Comparison of ENCODE assay signal across 11 cellular contexts in the genomic region with DNA sequence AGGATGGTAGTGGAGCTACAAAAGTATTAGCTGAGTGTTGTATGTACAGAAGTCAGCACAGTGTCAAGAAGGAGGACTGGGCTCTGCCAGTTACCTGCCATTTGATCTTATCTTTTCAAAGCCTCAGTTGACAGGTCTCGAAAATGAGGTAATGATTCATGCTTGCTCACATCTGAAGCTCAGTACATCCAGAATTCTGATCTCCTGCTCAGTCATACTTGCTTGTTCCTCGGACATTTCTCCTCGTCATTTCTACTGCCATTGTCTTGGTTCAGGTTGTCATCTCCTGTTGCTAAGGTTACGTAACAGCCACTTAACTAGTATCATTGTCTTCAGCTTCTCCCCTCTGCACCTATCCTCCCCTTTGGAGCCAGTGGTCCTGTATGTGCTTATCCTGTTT.
DNase-seq lines count a peak whose midpoint lies in the region; TF ChIP-seq lines count a peak whose summit lies in the region.
"Had no signal": no experiment of that assay in that cellular context is flagged by ENCODE, and none has a peak within 500 bp of the region (broad histone marks: within the 10 kb centered on the region; RNA-seq: fewer than 3 reads in every experiment).

No MANE protein-coding gene starts in this region.

- no peak overlapping the region for H4K5ac ChIP-seq in mesendoderm (ENCODE audit: low read length)

- H3K23ac ChIP-seq in mesendoderm (ENCODE audit: low read length): no peak overlapping the region

- H3K36me3 ChIP-seq in brain microvascular endothelial cell (replicated peaks): no peaks in the 10 kb centered on the region
- H3K36me3 ChIP-seq in mesendoderm (ENCODE audit: control insufficient read depth, insufficient read depth, low read length): no peaks in the 10 kb centered on the region
- no peaks in the 10 kb centered on the region for H3K36me3 ChIP-seq in BE2C

- H2BK15ac ChIP-seq in mesendoderm (replicated peaks; ENCODE audit: low read depth): no peak overlapping the region

- H3K9ac ChIP-seq in mesendoderm (ENCODE audit: low read length): no peak overlapping the region

- H3K27ac ChIP-seq in brain microvascular endothelial cell: peak overlapping the region; percentile 9
- no peak overlapping the region for H3K27ac ChIP-seq in mesendoderm (ENCODE audit: low read depth, low read length)

- H3K4me1 Mint-ChIP-seq in T-helper 2 cell treated with Interferon-gamma antibody and Interleukin-4, amounts not matched to agents 5 μg/mL and 100 μg/mL, for 36 hours (ENCODE audit: low read depth): peaks cover 42% of the 10 kb centered on the region
- peaks cover 27% of the 10 kb centered on the region for H3K4me1 Mint-ChIP-seq in progenitor cell of endocrine pancreas (ENCODE audit: low read depth)

- H3K4me1 ChIP-seq in mesendoderm (ENCODE audit: control insufficient read depth, low read depth, low read length) (peaks cover 14% of the 10 kb centered on the region), BE2C (peaks cover 53% of the 10 kb centered on the region)

- no CpG with 5 or more reads among the region's 4 CpGs for WGBS in mesendoderm (ENCODE audit: extremely low coverage, insufficient coverage, low lambda C conversion rate)

- no peaks in the 10 kb centered on the region for H3K27me3 ChIP-seq in brain microvascular endothelial cell (replicated peaks)
- no peaks in the 10 kb centered on the region for H3K27me3 ChIP-seq in mesendoderm (ENCODE audit: insufficient read depth, low read length, poor library complexity)
- H3K27me3 ChIP-seq in BE2C: no peaks in the 10 kb centered on the region

- H3K4me2 ChIP-seq in mesendoderm (ENCODE audit: low read length): no peak overlapping the region

- no peak overlapping the region for H2BK120ac ChIP-seq in mesendoderm (ENCODE audit: low read depth, low read length)

- H3K4me3 Mint-ChIP-seq in T-helper 2 cell treated with Interferon-gamma antibody and Interleukin-4, amounts not matched to agents 5 μg/mL and 100 μg/mL, for 36 hours: no peak overlapping the region
- H3K4me3 Mint-ChIP-seq in progenitor cell of endocrine pancreas (ENCODE audit: low read depth): no peak overlapping the region
- H3K4me3 Mint-ChIP-seq: activated naive CD4-positive, alpha-beta T cell treated with anti-CD3 and anti-CD28 coated beads for 36 hours; CD8-positive, alpha-beta memory T cell had no signal

- H4K8ac ChIP-seq in mesendoderm (ENCODE audit: low read depth, low read length): no peak overlapping the region

- peaks cover 8% of the 10 kb centered on the region for H3K36me3 Mint-ChIP-seq in T-helper 2 cell treated with Interferon-gamma antibody and Interleukin-4, amounts not matched to agents 5 μg/mL and 100 μg/mL, for 36 hours (ENCODE audit: low read depth)
- no peaks in the 10 kb centered on the region for H3K36me3 Mint-ChIP-seq in progenitor cell of endocrine pancreas (ENCODE audit: insufficient read depth)

- H3K9me3 ChIP-seq in BE2C: no peaks in the 10 kb centered on the region

- H3K9me3 Mint-ChIP-seq in T-helper 2 cell treated with Interferon-gamma antibody and Interleukin-4, amounts not matched to agents 5 μg/mL and 100 μg/mL, for 36 hours: no peaks in the 10 kb centered on the region
- H3K9me3 Mint-ChIP-seq in progenitor cell of endocrine pancreas (ENCODE audit: low read depth): no peaks in the 10 kb centered on the region
- H3K9me3 Mint-ChIP-seq: activated naive CD4-positive, alpha-beta T cell treated with anti-CD3 and anti-CD28 coated beads for 36 hours; CD8-positive, alpha-beta memory T cell had no signal

- no peak overlapping the region for H3K56ac ChIP-seq in mesendoderm (ENCODE audit: low read length)

- peaks cover 4% of the 10 kb centered on the region for H3K79me1 ChIP-seq in mesendoderm (ENCODE audit: low read length)

- H3K27me3 Mint-ChIP-seq in T-helper 2 cell treated with Interferon-gamma antibody and Interleukin-4, amounts not matched to agents 5 μg/mL and 100 μg/mL, for 36 hours (ENCODE audit: low read depth): no peaks in the 10 kb centered on the region
- no peaks in the 10 kb centered on the region for H3K27me3 Mint-ChIP-seq in progenitor cell of endocrine pancreas
- H3K27me3 Mint-ChIP-seq: CD8-positive, alpha-beta memory T cell had no signal

- H2BK5ac ChIP-seq in mesendoderm (ENCODE audit: low read length): no peak overlapping the region

- no peak overlapping the region for H3K27ac Mint-ChIP-seq in T-helper 2 cell treated with Interferon-gamma antibody and Interleukin-4, amounts not matched to agents 5 μg/mL and 100 μg/mL, for 36 hours
- H3K27ac Mint-ChIP-seq in progenitor cell of endocrine pancreas: no peak overlapping the region
- H3K27ac Mint-ChIP-seq: activated naive CD4-positive, alpha-beta T cell treated with anti-CD3 and anti-CD28 coated beads for 36 hours had no signal

- no peak for TF ChIP-seq CTCF in brain microvascular endothelial cell (IDR thresholded peaks at IDR 0.05; ENCODE audit: low read depth, low read length, missing control alignments)
- no peak for TF ChIP-seq CTCF in BE2C (IDR thresholded peaks at IDR 0.05; ENCODE audit: low read depth, low read length)
- no peak for TF ChIP-seq CTCF in progenitor cell of endocrine pancreas (IDR thresholded peaks at IDR 0.05; ENCODE audit: unreplicated experiment)

- H2AK5ac ChIP-seq in mesendoderm (ENCODE audit: low read length): no peak overlapping the region

- no peaks in the 10 kb centered on the region for H3K79me2 ChIP-seq in mesendoderm (ENCODE audit: control insufficient read depth, insufficient read depth, low read length)

- in situ Hi-C loops in brain microvascular endothelial cell (cut with HindIII; ENCODE audit: low pct_ligation_motif_present, low sequenced_read_pairs): no loop called here

- H3K4ac ChIP-seq in mesendoderm (ENCODE audit: low read depth, low read length): no peak overlapping the region

- DNase-seq in COR-L47 (lab: John Stamatoyannopoulos, UW): peak; percentile 47
- peak; percentile 7 for DNase-seq in NCI-H2029 treated with DMSO at 0.1 percent for 48 hours (lab: John Stamatoyannopoulos, UW)
- DNase-seq in brain microvascular endothelial cell: peak; percentile 61
- DNase-seq in mesendoderm: peak; percentile 63
- no peak for DNase-seq in BE2C
- no peak for DNase-seq in NCI-H82 treated with DMSO at 0.1 percent for 48 hours (lab: John Stamatoyannopoulos, UW; ENCODE audit: unreplicated experiment)
- DNase-seq in T-helper 2 cell treated with Interferon-gamma antibody and Interleukin-4, amounts not matched to agents 5 μg/mL and 100 μg/mL, for 36 hours (ENCODE audit: low spot score): no peak
- DNase-seq in progenitor cell of endocrine pancreas (ENCODE audit: low spot score, unreplicated experiment): no peak
- DNase-seq: activated naive CD4-positive, alpha-beta T cell treated with anti-CD3 and anti-CD28 coated beads for 36 hours; CD8-positive, alpha-beta memory T cell; stimulated activated CD4-positive, alpha-beta T cell treated with anti-CD3 and anti-CD28 coated beads, Interleukin-2, amount 100 ng/mL, for 24 hours had no signal

- H3K18ac ChIP-seq in mesendoderm (ENCODE audit: low read length): no peak overlapping the region

- H3K4me3 ChIP-seq in brain microvascular endothelial cell (ENCODE audit: low read depth, low read length): no peak overlapping the region
- H3K4me3 ChIP-seq in mesendoderm (ENCODE audit: low read length): no peak overlapping the region
- H3K4me3 ChIP-seq in BE2C (ENCODE audit: low read depth, low read length): no peak overlapping the region

Comparison
In these comparisons a context has a peak if more than half of its experiments do, and no peak if none do; other contexts are left out.
1. DNase-seq: peak in COR-L47 (single experiment), NCI-H2029 treated with DMSO at 0.1 percent for 48 hours (single experiment), brain microvascular endothelial cell (single experiment) and mesendoderm (single experiment); none in BE2C (single experiment), NCI-H82 treated with DMSO at 0.1 percent for 48 hours (single experiment), T-helper 2 cell treated with Interferon-gamma antibody and Interleukin-4, amounts not matched to agents 5 μg/mL and 100 μg/mL, for 36 hours (single experiment) and progenitor cell of endocrine pancreas (single experiment).